ENCODE assay signal across 14 cellular contexts in the genomic region with DNA sequence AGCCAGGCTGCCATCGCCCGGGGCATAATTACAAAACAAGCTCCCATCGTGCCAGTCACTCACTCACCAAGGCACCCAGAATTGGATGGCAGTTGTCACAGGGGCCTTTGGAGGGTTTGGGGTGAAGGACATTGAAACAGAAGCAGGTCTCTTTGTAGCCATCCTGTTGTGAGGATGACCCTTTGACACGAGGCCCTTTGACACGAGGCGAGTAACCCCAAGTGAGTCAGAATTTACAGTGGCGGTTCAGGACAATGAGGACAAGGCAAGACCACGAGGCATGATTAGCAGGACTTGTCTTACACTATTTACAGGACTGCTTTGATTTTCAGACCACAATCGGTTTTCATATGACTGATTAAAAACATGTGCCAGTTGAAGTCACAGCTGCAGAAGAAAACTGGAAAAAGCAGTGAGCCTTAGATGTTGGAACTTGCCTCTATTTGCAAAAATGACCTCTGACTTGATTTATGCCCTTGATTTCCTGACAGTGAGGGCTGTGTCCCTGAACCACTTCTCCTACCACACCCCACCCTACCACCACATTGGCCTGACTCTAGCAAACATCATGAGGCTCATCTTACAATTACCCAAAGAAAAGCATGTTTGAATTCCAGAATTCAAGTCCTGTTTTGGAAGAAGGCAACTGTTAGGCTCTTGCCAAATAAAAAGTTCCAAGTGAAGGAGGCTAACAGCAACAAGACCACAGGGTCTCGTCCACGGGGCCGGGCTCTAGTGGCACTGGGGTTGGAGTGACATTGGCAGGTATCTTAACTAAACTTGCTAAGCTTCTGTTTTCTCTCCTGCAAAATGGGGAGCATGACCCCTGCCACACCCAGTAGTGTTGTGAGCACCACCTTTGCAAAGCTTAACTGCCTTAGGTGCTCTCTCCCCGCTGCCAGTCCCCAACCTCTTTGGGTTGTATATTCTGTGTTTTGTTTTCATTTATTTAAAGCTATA.
DNase-seq lines count a peak whose midpoint lies in the region; ATAC-seq, FAIRE-seq and TF ChIP-seq lines count a peak whose summit lies in the region.
"Had no signal": no experiment of that assay in that cellular context is flagged by ENCODE, and none has a peak within 500 bp of the region (broad histone marks: within the 10 kb centered on the region; RNA-seq: fewer than 3 reads in every experiment).

No MANE protein-coding gene starts in this region.

- no peak for TF ChIP-seq CTCF in AG09309 (IDR thresholded peaks at IDR 0.05; ENCODE audit: control insufficient read depth, insufficient read depth, low read depth, low read length, missing control alignments)
- TF ChIP-seq CTCF in HFF-Myc (IDR thresholded peaks at IDR 0.05; ENCODE audit: low read depth, low read length, missing control alignments) = no peak
- no peak for TF ChIP-seq CTCF in epithelial cell of esophagus (IDR thresholded peaks at IDR 0.05; ENCODE audit: insufficient read depth, low read depth, low read length, missing control alignments)
- no peak for TF ChIP-seq CTCF in osteocyte (IDR thresholded peaks at IDR 0.05)
- no peak for TF ChIP-seq CTCF in HepG2 (CRISPR knock-in tag; IDR thresholded peaks at IDR 0.05)

- H3K4me3 ChIP-seq in AG09309 (ENCODE audit: control insufficient read depth, low read depth, low read length) (no peak overlapping the region), HFF-Myc (replicated peaks; ENCODE audit: low read depth, low read length) (no peak overlapping the region), epithelial cell of esophagus (ENCODE audit: low read length) (no peak overlapping the region), HepG2 (replicated peaks in 1 of 3; ENCODE audit: insufficient read depth in 1 of 3, low read depth in 2 of 3, low read length in 3 of 3) (no peak overlapping the region)

- H4K20me1 ChIP-seq in HepG2 (ENCODE audit: insufficient read depth, low read length) = no peaks in the 10 kb centered on the region

- no peak for TF ChIP-seq RAD21 in HepG2 (CRISPR knock-in tag; IDR thresholded peaks at IDR 0.05)

- no peak overlapping the region for H2AFZ ChIP-seq in HepG2 (ENCODE audit: low read length)

- CTCF ChIA-PET in HepG2 (lab: Yijun Ruan, JAX; ENCODE audit: low intra/inter-chr PET ratio, low total read pairs) = no interaction called here

- in situ Hi-C loops in HepG2 (cut with HindIII; ENCODE audit: extremely low pct_ligation_motif_present, low pct_unique_long_range_greater_than_20kb) = no loop called here

- no peaks in the 10 kb centered on the region for H3K4me1 ChIP-seq in HepG2 (ENCODE audit: insufficient read depth, low read length)

- H3K27ac ChIP-seq in HepG2 (ENCODE audit: extremely low read length, insufficient read depth, low read length) = no peak overlapping the region

- H3K79me2 ChIP-seq in HepG2 (ENCODE audit: insufficient read depth, low read length) = no peaks in the 10 kb centered on the region

- no peaks in the 10 kb centered on the region for H3K27me3 Mint-ChIP-seq in osteocyte (ENCODE audit: unreplicated experiment)
- H3K27me3 Mint-ChIP-seq: activated CD8-positive, alpha-beta T cell treated with anti-CD3 and anti-CD28 coated beads for 36 hours; activated naive CD8-positive, alpha-beta T cell treated with anti-CD3 and anti-CD28 coated beads, Interleukin-2, amount 10 ng/mL, durations not matched to agents 7 days and 5 days; CD8-positive, alpha-beta memory T cell had no signal

- 85% methylated on average over 13 of the region's 13 CpGs for whole genome bisulfite sequencing in HepG2 (ENCODE audit: low lambda C conversion rate)

- H3K36me3 Mint-ChIP-seq in osteocyte (ENCODE audit: unreplicated experiment) = peaks cover 3% of the 10 kb centered on the region

- FAIRE-seq in HepG2 (lab: Jason Lieb, UNC) = no peak

- H3K36me3 ChIP-seq in HepG2 (replicated peaks in 1 of 2; ENCODE audit: control insufficient read depth in 1 of 2, insufficient read depth in 2 of 2, low read length in 2 of 2) = no peaks in the 10 kb centered on the region

- no peak overlapping the region for H3K9ac ChIP-seq in HepG2 (ENCODE audit: insufficient read depth, low read depth, low read length)

- ATAC-seq in GM21737 (IDR thresholded peaks at IDR 0.05; ENCODE audit: unreplicated experiment) = no peak
- ATAC-seq in HepG2 = no peak
- ATAC-seq: activated CD8-positive, alpha-beta T cell treated with anti-CD3 and anti-CD28 coated beads for 36 hours had no signal

- no peaks in the 10 kb centered on the region for H3K27me3 ChIP-seq in HepG2 (ENCODE audit: control insufficient read depth in 1 of 2, insufficient read depth in 2 of 2, low read length in 2 of 2)

- no TSS peak for BruUV-seq in HepG2 (replicated peaks; lab: Mats Ljungman, UMichigan)

- no peak overlapping the region for H3K4me3 Mint-ChIP-seq in osteocyte (ENCODE audit: unreplicated experiment)
- H3K4me3 Mint-ChIP-seq: activated CD8-positive, alpha-beta T cell treated with anti-CD3 and anti-CD28 coated beads for 36 hours; activated naive CD8-positive, alpha-beta T cell treated with anti-CD3 and anti-CD28 coated beads, Interleukin-2, amount 10 ng/mL, durations not matched to agents 7 days and 5 days; CD8-positive, alpha-beta memory T cell; T-helper 2 cell treated with Interferon-gamma antibody and Interleukin-4, amounts not matched to agents 5 μg/mL and 100 μg/mL, for 36 hours had no signal

- POLR2A ChIA-PET in HepG2 (lab: Yijun Ruan, JAX) = no interaction called here

- peak; percentile 48 for DNase-seq in AG09309 (ENCODE audit: low read depth)
- peak; percentile 82 for DNase-seq in HFF-Myc (ENCODE audit: extremely low read depth, low read depth)
- DNase-seq in epithelial cell of esophagus (ENCODE audit: low read depth) = peak; percentile 43
- DNase-seq in osteocyte (ENCODE audit: extremely low spot score, unreplicated experiment) = no peak
- DNase-seq in HepG2 (ENCODE audit: low spot score) = no peak
- no peak for DNase-seq in stimulated activated CD4-positive, alpha-beta T cell treated with anti-CD3 and anti-CD28 coated beads, Interleukin-12 subunit alpha, Interleukin-12 subunit beta, amount 100 ng/mL, for 4 hours
- no peak for DNase-seq in germinal center (ENCODE audit: low spot score)
- DNase-seq: activated CD8-positive, alpha-beta T cell treated with anti-CD3 and anti-CD28 coated beads for 36 hours; activated naive CD8-positive, alpha-beta T cell treated with anti-CD3 and anti-CD28 coated beads, Interleukin-2, amount 10 ng/mL, durations not matched to agents 7 days and 5 days; CD8-positive, alpha-beta memory T cell; midbrain; NCI-H2081 treated with DMSO at 0.1 percent for 48 hours had no signal

- TF ChIP-seq EP300 in HepG2 (IDR thresholded peaks at IDR 0.05; ENCODE audit: low read depth in 2 of 2, low read length in 2 of 2) = no peak
- no peak for TF ChIP-seq EP300 in HepG2 (CRISPR knock-in tag; IDR thresholded peaks at IDR 0.05; ENCODE audit: borderline replicate concordance)

- no peaks in the 10 kb centered on the region for H3K9me3 Mint-ChIP-seq in osteocyte (ENCODE audit: unreplicated experiment)
- H3K9me3 Mint-ChIP-seq: activated CD8-positive, alpha-beta T cell treated with anti-CD3 and anti-CD28 coated beads for 36 hours; CD8-positive, alpha-beta memory T cell; T-helper 2 cell treated with Interferon-gamma antibody and Interleukin-4, amounts not matched to agents 5 μg/mL and 100 μg/mL, for 36 hours had no signal

- no peaks in the 10 kb centered on the region for H3K9me3 ChIP-seq in HepG2 (ENCODE audit: low read length)

- no peak overlapping the region for H3K4me2 ChIP-seq in HepG2 (ENCODE audit: low read depth, low read length)

- peak overlapping the region; percentile 88 for H3K27ac Mint-ChIP-seq in osteocyte (ENCODE audit: unreplicated experiment)
- H3K27ac Mint-ChIP-seq: activated CD8-positive, alpha-beta T cell treated with anti-CD3 and anti-CD28 coated beads for 36 hours; activated naive CD8-positive, alpha-beta T cell treated with anti-CD3 and anti-CD28 coated beads, Interleukin-2, amount 10 ng/mL, durations not matched to agents 7 days and 5 days; T-helper 2 cell treated with Interferon-gamma antibody and Interleukin-4, amounts not matched to agents 5 μg/mL and 100 μg/mL, for 36 hours had no signal

- peaks cover 59% of the 10 kb centered on the region for H3K4me1 Mint-ChIP-seq in osteocyte (ENCODE audit: unreplicated experiment)

- no peak for TF ChIP-seq POLR2A in HepG2 (IDR thresholded peaks at IDR 0.05; ENCODE audit: insufficient read depth in 1 of 2, low read depth in 2 of 2, low read length in 2 of 2)

- intact Hi-C loops in HepG2 (cut with micrococcal nuclease; ENCODE audit: unreplicated experiment) = no loop called here

TF ChIP-seq in HepG2, 621 proteins besides CTCF, POLR2A, EP300 and RAD21:
- no peak for TF ChIP-seq TARDBP (CRISPR knock-in tag; IDR thresholded peaks at IDR 0.05)
- TF ChIP-seq HMG20A (CRISPR knock-in tag; IDR thresholded peaks at IDR 0.05; ENCODE audit: borderline replicate concordance) = no peak
- TF ChIP-seq, protein P1, sequence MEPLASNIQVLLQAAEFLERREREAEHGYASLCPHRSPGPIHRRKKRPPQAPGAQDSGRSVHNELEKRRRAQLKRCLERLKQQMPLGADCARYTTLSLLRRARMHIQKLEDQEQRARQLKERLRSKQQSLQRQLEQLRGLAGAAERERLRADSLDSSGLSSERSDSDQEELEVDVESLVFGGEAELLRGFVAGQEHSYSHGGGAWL (CRISPR knock-in tag; IDR thresholded peaks at IDR 0.05) = no peak
- TF ChIP-seq THAP7 (CRISPR knock-in tag; IDR thresholded peaks at IDR 0.05) = no peak
- no peak for TF ChIP-seq ZNF282 (IDR thresholded peaks at IDR 0.05; ENCODE audit: partially characterized antibody)
- no peak for TF ChIP-seq TP53 (CRISPR knock-in tag; conservative IDR thresholded peaks at IDR 0.05)
TF ChIP-seq in HepG2: peak in this region for 0.

Comparison
In these comparisons a context has a peak if more than half of its experiments do, and no peak if none do; other contexts are left out.
1. DNase-seq: peak in AG09309 (single experiment), HFF-Myc (single experiment) and epithelial cell of esophagus (single experiment); none in osteocyte (single experiment), HepG2 (single experiment), stimulated activated CD4-positive, alpha-beta T cell treated with anti-CD3 and anti-CD28 coated beads, Interleukin-12 subunit alpha, Interleukin-12 subunit beta, amount 100 ng/mL, for 4 hours (single experiment) and germinal center (single experiment).